1 cellular context compared by ENCODE assay signal in genomic region chr1:45687753-45688737, GRCh38.
TF ChIP-seq lines count a peak whose summit lies in the region.

Gene TMEM69 (plus strand): TSS chr1:45688181. CDS start chr1:45691069, 2,888 bp downstream.

TF ChIP-seq in GM12878, 131 proteins besides CTCF, POLR2A, EP300 and RAD21 (continued from another document and continues in another):
- no peak for TF ChIP-seq PAX5 (IDR thresholded peaks at IDR 0.05; ENCODE audit: borderline replicate concordance, low read depth, low read length)
- TF ChIP-seq GATAD2B (conservative IDR thresholded peaks at IDR 0.05; ENCODE audit: low read depth): peak; percentile 51; the same call in 1 of the 2 replicates
- TF ChIP-seq CHD1 (IDR thresholded peaks at IDR 0.05; ENCODE audit: low read depth, low read length): peak; percentile 84; the same call in 1 of the 2 replicates
- peak; percentile 69 for TF ChIP-seq EED (IDR thresholded peaks at IDR 0.05; ENCODE audit: low read depth)
- no peak for TF ChIP-seq MYB (IDR thresholded peaks at IDR 0.05; ENCODE audit: borderline replicate concordance, low read depth, low read length)
- TF ChIP-seq ZBTB33 (IDR thresholded peaks at IDR 0.05): no peak
- TF ChIP-seq SUPT20H (IDR thresholded peaks at IDR 0.05; ENCODE audit: borderline replicate concordance, control insufficient read depth, low read depth, low read length): no peak
- peak; percentile 50; the same call in 1 of the 2 replicates for TF ChIP-seq ZNF384 (IDR thresholded peaks at IDR 0.05; ENCODE audit: borderline replicate concordance, low read depth, low read length)
- TF ChIP-seq ZBED1 (IDR thresholded peaks at IDR 0.05; ENCODE audit: borderline replicate concordance): peak; percentile 72
- peak; percentile 91 for TF ChIP-seq ESRRA (IDR thresholded peaks at IDR 0.05; ENCODE audit: low read length)
- 0 out of 2 replicates have a peak, but pooled peaks have one; percentile 77 for TF ChIP-seq ZNF687 (IDR thresholded peaks at IDR 0.05)
- peak; percentile 70 for TF ChIP-seq SIX5 (IDR thresholded peaks at IDR 0.05; ENCODE audit: low read depth, low read length, severe bottlenecking)
- TF ChIP-seq PRDM15 (CRISPR knock-in tag; IDR thresholded peaks at IDR 0.05): no peak
- TF ChIP-seq PML (IDR thresholded peaks at IDR 0.05; ENCODE audit: low read length): peak; percentile 63
- peak; percentile 95 to 96 for TF ChIP-seq BHLHE40 (IDR thresholded peaks at IDR 0.05; ENCODE audit: borderline replicate concordance in 1 of 2, low read depth in 2 of 2, low read length in 1 of 2)
- TF ChIP-seq IRF3 (IDR thresholded peaks at IDR 0.05): 0 out of 2 replicates have a peak, but pooled peaks have one; percentile 41
- TF ChIP-seq BCLAF1 (IDR thresholded peaks at IDR 0.05): no peak; the same call in 1 of the 2 replicates
- no peak for TF ChIP-seq CEBPZ (IDR thresholded peaks at IDR 0.05; ENCODE audit: low read depth, low read length)
- peak; percentile 74 for TF ChIP-seq POLR2AphosphoS5 (IDR thresholded peaks at IDR 0.05; ENCODE audit: low read length)
- TF ChIP-seq CEBPB (IDR thresholded peaks at IDR 0.05; ENCODE audit: borderline replicate concordance in 1 of 2, low read depth in 2 of 2, low read length in 2 of 2): no peak
- TF ChIP-seq CHD2 (IDR thresholded peaks at IDR 0.05; ENCODE audit: borderline replicate concordance, low read depth, low read length): peak; percentile 56; the same call in 1 of the 2 replicates
- peak; percentile 99 for TF ChIP-seq ZBTB40 (IDR thresholded peaks at IDR 0.05; ENCODE audit: borderline replicate concordance)
- TF ChIP-seq STAT3 (IDR thresholded peaks at IDR 0.05; ENCODE audit: low read depth, low read length): 0 out of 2 replicates have a peak, but pooled peaks have one; percentile 12
- TF ChIP-seq ASH2L (IDR thresholded peaks at IDR 0.05; ENCODE audit: borderline replicate concordance, low read depth): 0 out of 2 replicates have a peak, but pooled peaks have one; percentile 89
- TF ChIP-seq BACH1 (IDR thresholded peaks at IDR 0.05; ENCODE audit: borderline replicate concordance): no peak
